ENCODE assay signal across 21 cellular contexts in the genomic region with DNA sequence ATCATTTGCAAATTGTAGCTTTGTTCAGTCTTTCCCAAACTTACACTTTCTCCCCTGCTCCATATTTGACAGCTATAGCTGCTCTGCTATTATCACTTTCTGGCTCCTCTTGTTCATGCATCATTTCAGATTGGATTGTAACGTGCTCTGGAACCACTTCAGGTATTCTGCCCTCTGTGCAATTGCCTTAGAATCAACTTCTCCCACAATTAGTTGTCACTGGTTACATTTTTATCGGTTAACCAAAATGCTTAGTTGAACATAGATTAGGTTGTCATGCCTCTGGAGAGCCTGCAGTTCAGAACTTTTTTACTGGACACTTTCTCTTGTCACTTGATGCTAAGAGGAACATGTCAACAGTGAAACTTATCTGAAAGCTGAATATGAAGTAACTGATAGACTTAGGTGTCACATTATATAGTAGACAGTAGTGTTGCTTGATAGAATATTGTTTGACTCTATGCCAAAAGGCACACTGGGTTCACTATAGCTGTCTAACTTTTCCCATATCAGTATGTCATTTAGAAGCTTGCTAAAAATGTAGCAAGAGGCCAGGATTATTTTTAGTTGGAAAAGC.
DNase-seq lines count a peak whose midpoint lies in the region; ATAC-seq, FAIRE-seq and TF ChIP-seq lines count a peak whose summit lies in the region.
"Had no signal": no experiment of that assay in that cellular context is flagged by ENCODE, and none has a peak within 500 bp of the region (broad histone marks: within the 10 kb centered on the region; RNA-seq: fewer than 3 reads in every experiment).

No MANE protein-coding gene starts in this region.

- peak; percentile 9 for FAIRE-seq in keratinocyte (lab: Jason Lieb, UNC)
- FAIRE-seq: G401.6 had no signal

- H3K4me3 ChIP-seq in heart left ventricle (peak overlapping the region in 8 of 12 donors; percentile 1 to 37 (median 22)), keratinocyte (ENCODE audit: control insufficient read depth in 2 of 3, extremely low read depth in 1 of 3, insufficient read depth in 2 of 3, low read depth in 1 of 3, low read length in 3 of 3) (no peak overlapping the region)
- H3K4me3 ChIP-seq: BLaER1 treated with 17β-estradiol and CSF1 and Interleukin-3, amounts not matched to agents 10 nM and 100 nM; SJCRH30 had no signal

- H3K9me3 ChIP-seq in heart left ventricle (no peaks in the 10 kb centered on the region), keratinocyte (ENCODE audit: control insufficient read depth, low read depth, low read length) (no peaks in the 10 kb centered on the region)
- H3K9me3 ChIP-seq: BLaER1 treated with 17β-estradiol and CSF1 and Interleukin-3, amounts not matched to agents 10 nM and 100 nM; SJCRH30 had no signal

- ATAC-seq in heart left ventricle (peak; percentile 93 to 97 (median 94)), GM18868 (IDR thresholded peaks at IDR 0.05; ENCODE audit: unreplicated experiment) (no peak), GM21529 (IDR thresholded peaks at IDR 0.05; ENCODE audit: unreplicated experiment) (no peak)
- ATAC-seq: CD8-positive, alpha-beta T cell had no signal

- no peaks in the 10 kb centered on the region for H3K9me1 ChIP-seq in keratinocyte (ENCODE audit: control insufficient read depth, extremely low read depth, insufficient read depth, low read length)

- TF ChIP-seq CTCF in heart left ventricle (IDR thresholded peaks at IDR 0.05) (no peak), keratinocyte (optimal IDR thresholded peaks at IDR 0.05 in 1 of 3, IDR thresholded peaks at IDR 0.05 in 1 of 3, conservative IDR thresholded peaks at IDR 0.05 in 1 of 3; ENCODE audit: extremely low read depth in 1 of 3, insufficient read depth in 2 of 3, low read length in 3 of 3) (no peak)

- WGBS in heart left ventricle, 4 donors = 24 to 39% (median 33%) methylated on average over 2 of the region's 2 CpGs

- H3K4me1 ChIP-seq in heart left ventricle (peaks cover 0 to 14% (median 0%) of the 10 kb centered on the region in 12 donors), keratinocyte (ENCODE audit: control insufficient read depth, extremely low read depth, insufficient read depth, low read length) (no peaks in the 10 kb centered on the region)
- H3K4me1 ChIP-seq: BLaER1 treated with 17β-estradiol and CSF1 and Interleukin-3, amounts not matched to agents 10 nM and 100 nM; SJCRH30 had no signal

- H3K27ac ChIP-seq in heart left ventricle = peak overlapping the region in 10 of 12 donors; percentile 16 to 73 (median 62)
- no peak overlapping the region for H3K27ac ChIP-seq in keratinocyte (ENCODE audit: control insufficient read depth, insufficient read depth, low read length)
- H3K27ac ChIP-seq: 22Rv1; BLaER1 treated with 17β-estradiol and CSF1 and Interleukin-3, amounts not matched to agents 10 nM and 100 nM; KMS-11; SJCRH30 had no signal

- intact Hi-C loops in heart left ventricle (cut with DNase I) = loop anchor here in 1 of 10 donors (5.0 kb wide), 1 partner anchor 46 kb away; no protein-coding TSS in a partner anchor

- H3K27me3 ChIP-seq in heart left ventricle = no peaks in the 10 kb centered on the region
- H3K27me3 ChIP-seq in keratinocyte (ENCODE audit: control insufficient read depth, extremely low read depth, insufficient read depth, low read length) = no peaks in the 10 kb centered on the region
- H3K27me3 ChIP-seq: BLaER1 treated with 17β-estradiol and CSF1 and Interleukin-3, amounts not matched to agents 10 nM and 100 nM; SJCRH30 had no signal

- DNase-seq in DMS53 (lab: John Stamatoyannopoulos, UW) (peak; percentile 3), DMS53 treated with DMSO at 0.1 percent for 48 hours (lab: John Stamatoyannopoulos, UW; ENCODE audit: unreplicated experiment) (no peak), OCI-M1 (lab: John Stamatoyannopoulos, UW) (peak; percentile 23), heart left ventricle (no peak), keratinocyte (ENCODE audit: low read depth, low spot score) (no peak), GDM1 (lab: John Stamatoyannopoulos, UW) (no peak)
- DNase-seq: ACHN; CD8-positive, alpha-beta T cell; IMR-90; NCI-H1092 treated with DMSO at 0.1 percent for 48 hours; NCI-H1436 treated with DMSO at 0.1 percent for 48 hours; NCI-H2029 treated with DMSO at 0.1 percent for 48 hours; NCI-H2171 treated with DMSO at 0.1 percent for 48 hours; NCI-H69; SJCRH30 had no signal

- H3K36me3 ChIP-seq in heart left ventricle = no peaks in the 10 kb centered on the region
- no peaks in the 10 kb centered on the region for H3K36me3 ChIP-seq in keratinocyte (ENCODE audit: control insufficient read depth in 2 of 2, extremely low read depth in 1 of 2, insufficient read depth in 2 of 2, low read length in 2 of 2)
- H3K36me3 ChIP-seq: BLaER1 treated with 17β-estradiol and CSF1 and Interleukin-3, amounts not matched to agents 10 nM and 100 nM; SJCRH30 had no signal

- no peaks in the 10 kb centered on the region for H4K20me1 ChIP-seq in keratinocyte (ENCODE audit: control insufficient read depth, extremely low read depth, insufficient read depth, low read length)
- H4K20me1 ChIP-seq: BLaER1 treated with 17β-estradiol and CSF1 and Interleukin-3, amounts not matched to agents 10 nM and 100 nM had no signal

- dilution Hi-C loops in keratinocyte (cut with MboI; ENCODE audit: extremely low pct_ligation_motif_present, low sequenced_read_pairs) = no loop called here

- H2AFZ ChIP-seq in keratinocyte (ENCODE audit: control insufficient read depth, low read length) = no peak overlapping the region

- H3K9ac ChIP-seq in keratinocyte (ENCODE audit: control insufficient read depth, extremely low read depth, insufficient read depth, low read length) = no peak overlapping the region
- H3K9ac ChIP-seq: BLaER1 treated with 17β-estradiol and CSF1 and Interleukin-3, amounts not matched to agents 10 nM and 100 nM; KMS-11 had no signal

- TF ChIP-seq POLR2A in heart left ventricle (IDR thresholded peaks at IDR 0.05) = no peak

- no peak overlapping the region for H3K4me2 ChIP-seq in keratinocyte (ENCODE audit: control insufficient read depth, extremely low read depth, insufficient read depth, low read depth, low read length)
- H3K4me2 ChIP-seq: BLaER1 treated with 17β-estradiol and CSF1 and Interleukin-3, amounts not matched to agents 10 nM and 100 nM; KMS-11 had no signal

- no peaks in the 10 kb centered on the region for H3K79me2 ChIP-seq in keratinocyte (ENCODE audit: control insufficient read depth, insufficient read depth, low read length)

Comparison
In these comparisons a context has a peak if more than half of its experiments do, and no peak if none do; other contexts are left out.
1. DNase-seq: peak in DMS53 (single experiment) and OCI-M1 (single experiment); none in DMS53 treated with DMSO at 0.1 percent for 48 hours (single experiment), heart left ventricle (0 of 5), keratinocyte (single experiment) and GDM1 (single experiment).
2. ATAC-seq: peak in heart left ventricle (4 of 4); none in GM18868 (single experiment) and GM21529 (single experiment).
3. H3K4me3 ChIP-seq: peak in heart left ventricle (8 of 12); none in keratinocyte (0 of 3).